11 cellular contexts compared by ENCODE assay signal in genomic region chr1:154859786-154860153, GRCh38.
A peak's percentile ranks its signal among the peaks of the same experiment; 100 is the strongest.
DNase-seq lines count a peak whose midpoint lies in the region; ATAC-seq and TF ChIP-seq lines count a peak whose summit lies in the region.
"Had no signal": no experiment of that assay in that cellular context is flagged by ENCODE, and none has a peak within 500 bp of the region (broad histone marks: within the 10 kb centered on the region; RNA-seq: fewer than 3 reads in every experiment).

No MANE protein-coding gene starts in this region.

- no peaks in the 10 kb centered on the region for H3K36me3 ChIP-seq in BLaER1 treated with 17β-estradiol and CSF1 and Interleukin-3, amounts not matched to agents 10 nM and 100 nM

- DNase-seq in kidney tubule cell (ENCODE audit: low spot score) = no peak
- no peak for DNase-seq in NCI-H1417 treated with DMSO at 0.1 percent for 48 hours (lab: John Stamatoyannopoulos, UW)
- no peak for DNase-seq in hepatic stellate cell (ENCODE audit: low spot score)
- DNase-seq in NCI-H1694 (lab: John Stamatoyannopoulos, UW) = no peak
- DNase-seq: CD8-positive, alpha-beta T cell; natural killer cell had no signal

- H3K4me1 ChIP-seq in BLaER1 treated with 17β-estradiol and CSF1 and Interleukin-3, amounts not matched to agents 10 nM and 100 nM = peaks cover 57 to 80% (median 65%) of the 10 kb centered on the region in 10 experiments

- peak; percentile 35 for ATAC-seq in GM19025 (IDR thresholded peaks at IDR 0.05; ENCODE audit: low read depth, unreplicated experiment)
- peak; percentile 39 for ATAC-seq in HG02884 (IDR thresholded peaks at IDR 0.05; ENCODE audit: unreplicated experiment)
- ATAC-seq: CD8-positive, alpha-beta T cell; Panc1 had no signal

- peak overlapping the region in 6 of 11 experiments; percentile 1 to 59 (median 43); a peak in 4 of 22 replicates for H3K9ac ChIP-seq in BLaER1 treated with 17β-estradiol and CSF1 and Interleukin-3, amounts not matched to agents 10 nM and 100 nM

- TF ChIP-seq POLR2A in Raji (IDR thresholded peaks at IDR 0.05; ENCODE audit: insufficient read depth, low read depth, low read length) = peak; percentile 90

- H3K4me3 ChIP-seq in BLaER1 treated with 17β-estradiol and CSF1 and Interleukin-3, amounts not matched to agents 10 nM and 100 nM = no peak overlapping the region

- peak overlapping the region in 10 of 11 experiments; percentile 29 to 81 (median 56); a peak in 19 of 22 replicates for H3K27ac ChIP-seq in BLaER1 treated with 17β-estradiol and CSF1 and Interleukin-3, amounts not matched to agents 10 nM and 100 nM

- H3K9me3 ChIP-seq in BLaER1 treated with 17β-estradiol and CSF1 and Interleukin-3, amounts not matched to agents 10 nM and 100 nM (replicated peaks in 1 of 11) = no peaks in the 10 kb centered on the region

- H3K27me3 ChIP-seq in BLaER1 treated with 17β-estradiol and CSF1 and Interleukin-3, amounts not matched to agents 10 nM and 100 nM = no peaks in the 10 kb centered on the region

- H3K4me2 ChIP-seq in BLaER1 treated with 17β-estradiol and CSF1 and Interleukin-3, amounts not matched to agents 10 nM and 100 nM = peak overlapping the region; percentile 57 to 88 (median 77)

- no peaks in the 10 kb centered on the region for H4K20me1 ChIP-seq in BLaER1 treated with 17β-estradiol and CSF1 and Interleukin-3, amounts not matched to agents 10 nM and 100 nM
